Comparison of ENCODE assay signal across 10 cellular contexts in genomic region chr15:40871749-40872617, GRCh38. TPM values are rescaled to one million over a fixed set of nuclear protein-coding genes. Genes with fewer than 3 reads are reported as not detected.
DNase-seq lines count a peak whose midpoint lies in the region; ATAC-seq and TF ChIP-seq lines count a peak whose summit lies in the region.
"Had no signal": no experiment of that assay in that cellular context is flagged by ENCODE, and none has a peak within 500 bp of the region (broad histone marks: within the 10 kb centered on the region; RNA-seq: fewer than 3 reads in every experiment).

No MANE protein-coding gene starts in this region.

- H3K27ac ChIP-seq in BLaER1 treated with 17β-estradiol and CSF1 and Interleukin-3, amounts not matched to agents 10 nM and 100 nM: no peak overlapping the region
- H3K27ac ChIP-seq in RWPE1 (peak overlapping the region; percentile 16), testis (no peak overlapping the region), SJCRH30 (no peak overlapping the region)

- H3K4me1 Mint-ChIP-seq in osteocyte (ENCODE audit: unreplicated experiment): peaks cover 11% of the 10 kb centered on the region

- H4K20me1 ChIP-seq in BLaER1 treated with 17β-estradiol and CSF1 and Interleukin-3, amounts not matched to agents 10 nM and 100 nM: peaks cover 0 to 10% (median 0%) of the 10 kb centered on the region in 11 experiments; a peak in 1 of 22 replicates

- intact Hi-C loops in testis (cut with DNase I; ENCODE audit: low total_unique reads): no loop called here

- H3K4me3 Mint-ChIP-seq in osteocyte (ENCODE audit: unreplicated experiment): no peak overlapping the region

- H3K27ac Mint-ChIP-seq in osteocyte (ENCODE audit: unreplicated experiment): no peak overlapping the region

- H3K9me3 ChIP-seq in BLaER1 treated with 17β-estradiol and CSF1 and Interleukin-3, amounts not matched to agents 10 nM and 100 nM (replicated peaks in 1 of 11): no peaks in the 10 kb centered on the region
- H3K9me3 ChIP-seq in testis: no peaks in the 10 kb centered on the region
- no peaks in the 10 kb centered on the region for H3K9me3 ChIP-seq in SJCRH30 (replicated peaks)

- H3K27me3 ChIP-seq in BLaER1 treated with 17β-estradiol and CSF1 and Interleukin-3, amounts not matched to agents 10 nM and 100 nM: 0 out of 22 replicates have a peak, but pooled peaks cover 0 to 4% (median 0%) of the 10 kb centered on the region in 11 experiments
- H3K27me3 ChIP-seq in testis: no peaks in the 10 kb centered on the region
- H3K27me3 ChIP-seq in SJCRH30: no peaks in the 10 kb centered on the region

- no peaks in the 10 kb centered on the region for H3K36me3 Mint-ChIP-seq in osteocyte (ENCODE audit: unreplicated experiment)

- no peaks in the 10 kb centered on the region for H3K36me3 ChIP-seq in BLaER1 treated with 17β-estradiol and CSF1 and Interleukin-3, amounts not matched to agents 10 nM and 100 nM
- H3K36me3 ChIP-seq in testis (ENCODE audit: low read depth, missing control alignments) (no peaks in the 10 kb centered on the region), SJCRH30 (no peaks in the 10 kb centered on the region)

- CTCF ChIA-PET in RWPE1 (lab: Yijun Ruan, JAX): interaction anchor here (0.6 to 10.4 kb wide), 5 partner anchors 14 to 528 kb away, joined by 3 to 107 read pairs (median 6); partner anchors contain the start of gene VPS18

- TF ChIP-seq CTCF in RWPE1 (conservative IDR thresholded peaks at IDR 0.05; ENCODE audit: low read depth): no peak
- no peak for TF ChIP-seq CTCF in osteocyte (IDR thresholded peaks at IDR 0.05)
- no peak for TF ChIP-seq CTCF in testis (IDR thresholded peaks at IDR 0.05)

- 0 out of 22 replicates have a peak overlapping the region, but pooled peaks of 1 of the 11 experiments have one; percentile 1 for H3K9ac ChIP-seq in BLaER1 treated with 17β-estradiol and CSF1 and Interleukin-3, amounts not matched to agents 10 nM and 100 nM

- POLR2A ChIA-PET in RWPE1 (lab: Yijun Ruan, JAX; ENCODE audit: low non-redundant PET): interaction anchor here (0.6 to 0.8 kb wide), 3 partner anchors 22 to 57 kb away, joined by 3 read pairs; partner anchors contain the start of genes DLL4 and VPS18

- WGBS in testis, 2 donors: 76 to 78% methylated on average over 12 to 13 of the region's 13 CpGs

- peak overlapping the region; percentile 16 to 96 (median 86) for H3K4me2 ChIP-seq in BLaER1 treated with 17β-estradiol and CSF1 and Interleukin-3, amounts not matched to agents 10 nM and 100 nM

- peak; percentile 57 for ATAC-seq in GM18868 (IDR thresholded peaks at IDR 0.05; ENCODE audit: unreplicated experiment)

- H3K9me3 Mint-ChIP-seq in osteocyte (ENCODE audit: unreplicated experiment): no peaks in the 10 kb centered on the region

- no peak for TF ChIP-seq POLR2A in testis (IDR thresholded peaks at IDR 0.05)

- H3K4me1 ChIP-seq in BLaER1 treated with 17β-estradiol and CSF1 and Interleukin-3, amounts not matched to agents 10 nM and 100 nM: peaks cover 15 to 57% (median 44%) of the 10 kb centered on the region in 10 experiments
- H3K4me1 ChIP-seq in testis: no peaks in the 10 kb centered on the region
- no peaks in the 10 kb centered on the region for H3K4me1 ChIP-seq in SJCRH30

- H3K27me3 Mint-ChIP-seq in osteocyte (ENCODE audit: unreplicated experiment): peaks cover 6% of the 10 kb centered on the region

- DNase-seq in RWPE1 (ENCODE audit: low spot score) (peak; percentile 89), kidney tubule cell (ENCODE audit: low spot score) (peak; percentile 68), NCI-H146 treated with DMSO at 0.1 percent for 48 hours (lab: John Stamatoyannopoulos, UW; ENCODE audit: unreplicated experiment) (no peak), osteocyte (ENCODE audit: extremely low spot score, unreplicated experiment) (no peak), testis (no peak), SJCRH30 (no peak)
- DNase-seq: caudate nucleus, kidney glomerular epithelial cell had no signal

- H3K4me3 ChIP-seq in BLaER1 treated with 17β-estradiol and CSF1 and Interleukin-3, amounts not matched to agents 10 nM and 100 nM: no peak overlapping the region
- no peak overlapping the region for H3K4me3 ChIP-seq in testis
- H3K4me3 ChIP-seq in SJCRH30: no peak overlapping the region

RNA-seq across cellular contexts. Expression of gene RHOV, which starts 2.1 kb away (rescaled TPM):
- total RNA-seq in osteocyte (0.34 and 0.46 TPM in 2 replicates), testis (under 1 TPM; 0.24 to 0.50 TPM)
- polyA plus RNA-seq in testis (ENCODE audit: insufficient read depth, low read depth, low replicate concordance): 0.91 TPM
- 0.61 and 0.84 TPM in 2 replicates for total RNA-seq in SJCRH30 (2014; rRNA removed; shearing (Covaris generic))

RNA-seq across cellular contexts. Expression of gene VPS18, which starts 22.3 kb away (rescaled TPM):
- total RNA-seq in osteocyte: 36.7 and 40.5 TPM in 2 replicates
- 10 to 100 TPM; 25.5 to 33.4 TPM for total RNA-seq in testis
- 16.3 TPM for polyA plus RNA-seq in testis (ENCODE audit: insufficient read depth, low read depth, low replicate concordance)
- 16.6 and 17.3 TPM in 2 replicates for total RNA-seq in SJCRH30 (2014; rRNA removed; shearing (Covaris generic))

RNA-seq across cellular contexts. Expression of gene SPINT1, which starts 28.1 kb away (rescaled TPM):
- total RNA-seq in osteocyte (5.2 and 5.5 TPM in 2 replicates), testis (10 to 100 TPM in 1 of 2 donors, 1 to 10 TPM in 1; 9.5 to 10.5 TPM)
- polyA plus RNA-seq in testis (ENCODE audit: insufficient read depth, low read depth, low replicate concordance): 7.2 TPM
- not detected in 2 replicates for total RNA-seq in SJCRH30 (2014; rRNA removed; shearing (Covaris generic))

RNA-seq across cellular contexts. Expression of gene PPP1R14D, which starts 43.5 kb away (rescaled TPM):
- total RNA-seq in osteocyte: not detected in 2 replicates
- under 1 TPM; 0.43 to 0.55 TPM for total RNA-seq in testis
- not detected for polyA plus RNA-seq in testis (ENCODE audit: insufficient read depth, low read depth, low replicate concordance)
- not detected in 2 replicates for total RNA-seq in SJCRH30 (2014; rRNA removed; shearing (Covaris generic))

RNA-seq across cellular contexts. Expression of gene DLL4, which starts 57.2 kb away (rescaled TPM):
- 0.39 and 0.54 TPM in 2 replicates for total RNA-seq in osteocyte
- total RNA-seq in testis: 1 to 10 TPM; 3.5 to 3.9 TPM
- 2.0 TPM for polyA plus RNA-seq in testis (ENCODE audit: insufficient read depth, low read depth, low replicate concordance)
- 0.43 and 0.48 TPM in 2 replicates for total RNA-seq in SJCRH30 (2014; rRNA removed; shearing (Covaris generic))

Comparison
In these comparisons a context has a peak if more than half of its experiments do, and no peak if none do; other contexts are left out.
1. DNase-seq: peak in RWPE1 (single experiment) and kidney tubule cell (single experiment); none in NCI-H146 treated with DMSO at 0.1 percent for 48 hours (single experiment), osteocyte (single experiment), testis (single experiment) and SJCRH30 (0 of 2).